In genomic region chr10:126454045-126454751, GRCh38 we compare ENCODE assay signal across 17 cellular contexts.
DNase-seq lines count a peak whose midpoint lies in the region; ATAC-seq and TF ChIP-seq lines count a peak whose summit lies in the region.
"Had no signal": no experiment of that assay in that cellular context is flagged by ENCODE, and none has a peak within 500 bp of the region (broad histone marks: within the 10 kb centered on the region; RNA-seq: fewer than 3 reads in every experiment).

No MANE protein-coding gene starts in this region.

- CTCF ChIA-PET in Panc1 (lab: Charles Lee) = no interaction called here
- CTCF ChIA-PET in Calu3 (lab: Charles Lee) = no interaction called here
- CTCF ChIA-PET in SK-N-SH (lab: Yijun Ruan, JAX) = no interaction called here

- H3K36me3 ChIP-seq in Panc1 (ENCODE audit: control insufficient read depth, insufficient read depth, low read length) (no peaks in the 10 kb centered on the region), esophagus muscularis mucosa (no peaks in the 10 kb centered on the region), upper lobe of left lung (no peaks in the 10 kb centered on the region), SK-N-SH (replicated peaks in 1 of 2; ENCODE audit: control insufficient read depth in 1 of 2, insufficient read depth in 2 of 2, low read length in 1 of 2) (peaks cover 0 to 3% of the 10 kb centered on the region in 2 experiments)
- H3K36me3 ChIP-seq: BLaER1, HAP-1 had no signal

- H3K4me1 Mint-ChIP-seq in natural killer cell treated with Interleukin-12 subunit alpha and Interleukin-12 subunit beta and Interleukin-15 and Interleukin-18, amount 100 ng/mL, for 72 hours (ENCODE audit: low read depth in 2 of 2) = peaks cover 0 to 3% of the 10 kb centered on the region in 2 donors
- no peaks in the 10 kb centered on the region for H3K4me1 Mint-ChIP-seq in Calu3 (ENCODE audit: low read depth, unreplicated experiment)
- H3K4me1 Mint-ChIP-seq: CD14-positive monocyte; CD4-positive, alpha-beta memory T cell had no signal

- H3K4me2 ChIP-seq in SK-N-SH = no peak overlapping the region
- H3K4me2 ChIP-seq: BLaER1 had no signal

- intact Hi-C loops in Panc1 (cut with micrococcal nuclease; ENCODE audit: unreplicated experiment) (no loop called here), esophagus muscularis mucosa (cut with DNase I) (no loop called here), Calu3 (cut with micrococcal nuclease; ENCODE audit: unreplicated experiment) (no loop called here)

- whole genome bisulfite sequencing in esophagus muscularis mucosa = 83% methylated on average over 4 of the region's 4 CpGs
- 85 to 95% methylated on average over 4 of the region's 4 CpGs for WGBS in upper lobe of left lung, 2 donors
- 36% methylated on average over 3 of the region's 4 CpGs for WGBS in SK-N-SH (ENCODE audit: low lambda C conversion rate)

- no peak overlapping the region for H3K4me3 Mint-ChIP-seq in natural killer cell treated with Interleukin-12 subunit alpha and Interleukin-12 subunit beta and Interleukin-15 and Interleukin-18, amount 100 ng/mL, for 72 hours
- no peak overlapping the region for H3K4me3 Mint-ChIP-seq in Calu3 (ENCODE audit: low read depth, unreplicated experiment)
- H3K4me3 Mint-ChIP-seq: CD14-positive monocyte; CD4-positive, alpha-beta memory T cell had no signal

- H3K9me2 ChIP-seq in SK-N-SH = no peaks in the 10 kb centered on the region

- TF ChIP-seq POLR2A in esophagus muscularis mucosa (IDR thresholded peaks at IDR 0.05; ENCODE audit: low read depth) (no peak), upper lobe of left lung (IDR thresholded peaks at IDR 0.05) (no peak)

- no peak for TF ChIP-seq EP300 in esophagus muscularis mucosa (IDR thresholded peaks at IDR 0.05)
- TF ChIP-seq EP300 in upper lobe of left lung (IDR thresholded peaks at IDR 0.05) = no peak
- no peak for TF ChIP-seq EP300 in SK-N-SH (IDR thresholded peaks at IDR 0.05; ENCODE audit: borderline replicate concordance in 1 of 2, low read depth in 1 of 2, low read length in 1 of 2)

- no peak for DNase-seq in Panc1 (ENCODE audit: low read depth, low spot score)
- DNase-seq in esophagus muscularis mucosa (ENCODE audit: extremely low spot score) = peak; percentile 42
- DNase-seq in natural killer cell treated with Interleukin-12 subunit alpha and Interleukin-12 subunit beta and Interleukin-15 and Interleukin-18, amount 100 ng/mL, for 72 hours (ENCODE audit: low spot score) = no peak
- DNase-seq in upper lobe of left lung = no peak
- no peak for DNase-seq in effector CD8-positive, alpha-beta T cell (lab: John Stamatoyannopoulos, UW)
- DNase-seq in Calu3 = no peak
- no peak for DNase-seq in SK-N-SH
- DNase-seq: 8988T; CD4-positive, alpha-beta memory T cell; DMS79 treated with DMSO at 0.1 percent for 48 hours; GF-D8; GM23248 had no signal

- peaks cover 6 to 12% of the 10 kb centered on the region in 2 donors for H3K27me3 Mint-ChIP-seq in natural killer cell treated with Interleukin-12 subunit alpha and Interleukin-12 subunit beta and Interleukin-15 and Interleukin-18, amount 100 ng/mL, for 72 hours
- H3K27me3 Mint-ChIP-seq in Calu3 (ENCODE audit: unreplicated experiment) = peaks cover 17% of the 10 kb centered on the region
- H3K27me3 Mint-ChIP-seq: CD4-positive, alpha-beta memory T cell had no signal

- POLR2A ChIA-PET in Panc1 (lab: Charles Lee) (no interaction called here), SK-N-SH (lab: Yijun Ruan, JAX) (no interaction called here)

- no peaks in the 10 kb centered on the region for H3F3A ChIP-seq in SK-N-SH (replicated peaks; ENCODE audit: insufficient read depth)

- H3K27ac ChIP-seq in Panc1 (ENCODE audit: low read length) (peak overlapping the region; percentile 65; the same call in 1 of the 2 replicates), esophagus muscularis mucosa (replicated peaks in 1 of 4) (no peak overlapping the region), upper lobe of left lung (no peak overlapping the region), SK-N-SH (ENCODE audit: low read depth in 2 of 2, low read length in 1 of 2) (no peak overlapping the region)
- H3K27ac ChIP-seq: BLaER1, GM23248 had no signal

- no peaks in the 10 kb centered on the region for H3K36me3 Mint-ChIP-seq in natural killer cell treated with Interleukin-12 subunit alpha and Interleukin-12 subunit beta and Interleukin-15 and Interleukin-18, amount 100 ng/mL, for 72 hours
- H3K36me3 Mint-ChIP-seq in Calu3 (ENCODE audit: insufficient read depth, unreplicated experiment) = no peaks in the 10 kb centered on the region
- H3K36me3 Mint-ChIP-seq: CD14-positive monocyte; CD4-positive, alpha-beta memory T cell had no signal

- H3K27me3 ChIP-seq in Panc1 (ENCODE audit: control insufficient read depth, insufficient read depth, low read length) = no peaks in the 10 kb centered on the region
- H3K27me3 ChIP-seq in esophagus muscularis mucosa = peaks cover 0 to 30% (median 0%) of the 10 kb centered on the region in 4 donors
- H3K27me3 ChIP-seq in upper lobe of left lung = no peaks in the 10 kb centered on the region
- no peaks in the 10 kb centered on the region for H3K27me3 ChIP-seq in SK-N-SH (ENCODE audit: insufficient read depth)
- H3K27me3 ChIP-seq: BLaER1 had no signal

- in situ Hi-C loops in Panc1 (cut with HindIII; ENCODE audit: low pct_unique_long_range_greater_than_20kb, low sequenced_read_pairs) = no loop called here

- no peak overlapping the region for H2AFZ ChIP-seq in SK-N-SH (ENCODE audit: low read depth)
- H2AFZ ChIP-seq: GM23248 had no signal

- TF ChIP-seq RAD21 in SK-N-SH (IDR thresholded peaks at IDR 0.05; ENCODE audit: low read length) = no peak

- BruUV-seq in Panc1 (replicated peaks; lab: Mats Ljungman, UMichigan) = no TSS peak
- BruUV-seq in Calu3 (replicated peaks; lab: Mats Ljungman, UMichigan) = no TSS peak

- no peaks in the 10 kb centered on the region for H3K79me2 ChIP-seq in SK-N-SH (ENCODE audit: insufficient read depth)

- H3K9ac ChIP-seq in SK-N-SH = no peak overlapping the region
- H3K9ac ChIP-seq: BLaER1, GM23248 had no signal

- H3K4me3 ChIP-seq in Panc1 (ENCODE audit: low read depth in 2 of 2, low read length in 2 of 2) = no peak overlapping the region
- H3K4me3 ChIP-seq in esophagus muscularis mucosa = no peak overlapping the region
- H3K4me3 ChIP-seq in upper lobe of left lung = no peak overlapping the region
- no peak overlapping the region for H3K4me3 ChIP-seq in SK-N-SH (ENCODE audit: low read depth in 2 of 2, low read length in 1 of 2)
- H3K4me3 ChIP-seq: BLaER1, GM12878, GM23248, HAP-1 had no signal

- H3K9me3 Mint-ChIP-seq in natural killer cell treated with Interleukin-12 subunit alpha and Interleukin-12 subunit beta and Interleukin-15 and Interleukin-18, amount 100 ng/mL, for 72 hours = no peaks in the 10 kb centered on the region
- H3K9me3 Mint-ChIP-seq in Calu3 (ENCODE audit: low read depth, unreplicated experiment) = no peaks in the 10 kb centered on the region

- no peak for ATAC-seq in Panc1
- peak; percentile 11 to 30 for ATAC-seq in natural killer cell treated with Interleukin-12 subunit alpha and Interleukin-12 subunit beta and Interleukin-15 and Interleukin-18, amount 100 ng/mL, for 72 hours
- ATAC-seq in upper lobe of left lung (ENCODE audit: low FRiP score in 2 of 2) = peak; percentile 27 to 48
- ATAC-seq: GM12878, HepG2 had no signal

- H3K27ac Mint-ChIP-seq in natural killer cell treated with Interleukin-12 subunit alpha and Interleukin-12 subunit beta and Interleukin-15 and Interleukin-18, amount 100 ng/mL, for 72 hours = no peak overlapping the region
- no peak overlapping the region for H3K27ac Mint-ChIP-seq in Calu3 (ENCODE audit: unreplicated experiment)

- TF ChIP-seq CTCF in Panc1 (IDR thresholded peaks at IDR 0.05) = no peak
- TF ChIP-seq CTCF in esophagus muscularis mucosa (IDR thresholded peaks at IDR 0.05) = no peak
- no peak for TF ChIP-seq CTCF in upper lobe of left lung (IDR thresholded peaks at IDR 0.05)
- TF ChIP-seq CTCF in Calu3 (IDR thresholded peaks at IDR 0.05; ENCODE audit: unreplicated experiment) = no peak
- TF ChIP-seq CTCF in SK-N-SH (IDR thresholded peaks at IDR 0.05) = no peak

- H3K9me3 ChIP-seq in Panc1 (ENCODE audit: control insufficient read depth, insufficient read depth, low read depth, low read length) (no peaks in the 10 kb centered on the region; the same call in 1 of the 2 replicates), esophagus muscularis mucosa (peaks cover 0 to 4% (median 0%) of the 10 kb centered on the region in 4 donors), upper lobe of left lung (no peaks in the 10 kb centered on the region), SK-N-SH (no peaks in the 10 kb centered on the region)
- H3K9me3 ChIP-seq: BLaER1, HAP-1 had no signal

- H3K4me1 ChIP-seq in Panc1 (ENCODE audit: control insufficient read depth, insufficient read depth, low read length) = peaks cover 31% of the 10 kb centered on the region
- no peaks in the 10 kb centered on the region for H3K4me1 ChIP-seq in esophagus muscularis mucosa
- H3K4me1 ChIP-seq in upper lobe of left lung = no peaks in the 10 kb centered on the region
- peaks cover 0 to 5% of the 10 kb centered on the region in 2 experiments; a peak in 1 of 4 replicates for H3K4me1 ChIP-seq in SK-N-SH (ENCODE audit: control insufficient read depth in 1 of 2, insufficient read depth in 2 of 2, low read depth in 1 of 2, low read length in 1 of 2)
- H3K4me1 ChIP-seq: BLaER1, HAP-1 had no signal

- no peaks in the 10 kb centered on the region for H4K20me1 ChIP-seq in SK-N-SH (ENCODE audit: insufficient read depth)
- H4K20me1 ChIP-seq: BLaER1 had no signal

TF ChIP-seq in SK-N-SH, 30 proteins besides CTCF, POLR2A, EP300 and RAD21:
- TF ChIP-seq POLR2AphosphoS5 (IDR thresholded peaks at IDR 0.05; ENCODE audit: low read depth, low read length) = no peak
- TF ChIP-seq RFX5 (IDR thresholded peaks at IDR 0.05; ENCODE audit: low read length) = no peak
